In genomic region chr4:55032788-55033187, GRCh38 we compare ENCODE assay signal across 27 cellular contexts.
DNase-seq lines count a peak whose midpoint lies in the region; ATAC-seq, FAIRE-seq and TF ChIP-seq lines count a peak whose summit lies in the region.
"Had no signal": no experiment of that assay in that cellular context is flagged by ENCODE, and none has a peak within 500 bp of the region (broad histone marks: within the 10 kb centered on the region; RNA-seq: fewer than 3 reads in every experiment).

No MANE protein-coding gene starts in this region.

- H3K14ac ChIP-seq in trophoblast cell (ENCODE audit: low read length) = no peak overlapping the region

- TF ChIP-seq CTCF in cardiac fibroblast (IDR thresholded peaks at IDR 0.05; ENCODE audit: low read depth, low read length) (no peak), heart right ventricle (IDR thresholded peaks at IDR 0.05) (no peak), pancreas (IDR thresholded peaks at IDR 0.05) (no peak)

- 22 to 52% methylated on average over 1 of the region's 1 CpG for WGBS in heart right ventricle, 2 donors
- WGBS in trophoblast cell (ENCODE audit: extremely low coverage, insufficient coverage, insufficient read length) = no CpG with 5 or more reads among the region's 1 CpG
- WGBS in pancreas, 2 donors = 46 to 65% methylated on average over 1 of the region's 1 CpG

- ATAC-seq in heart right ventricle = peak in 5 of 8 donors; percentile 58 to 91 (median 78)
- no peak for ATAC-seq in pancreas
- ATAC-seq: activated CD8-positive, alpha-beta T cell treated with anti-CD3 and anti-CD28 coated beads, Interleukin-2, amount 10 ng/mL, durations not matched to agents 7 days and 5 days; naive thymus-derived CD4-positive, alpha-beta T cell had no signal

- H3K4me3 ChIP-seq in cardiac fibroblast (replicated peaks in 1 of 2; ENCODE audit: low read depth in 2 of 2, low read length in 2 of 2) (no peak overlapping the region), heart right ventricle (no peak overlapping the region), trophoblast cell (ENCODE audit: low read depth, low read length) (no peak overlapping the region), pancreas (no peak overlapping the region)
- H3K4me3 ChIP-seq: ascending aorta, HAP-1, tibial artery had no signal

- no peak overlapping the region for H2AK5ac ChIP-seq in trophoblast cell (ENCODE audit: low read length)

- no peak overlapping the region for H4K91ac ChIP-seq in trophoblast cell (ENCODE audit: low read depth, low read length)

- no peaks in the 10 kb centered on the region for H3K79me2 ChIP-seq in trophoblast cell (ENCODE audit: control insufficient read depth, insufficient read depth, low read length, poor library complexity)

- H3K9me3 ChIP-seq in heart right ventricle (no peaks in the 10 kb centered on the region), trophoblast cell (ENCODE audit: insufficient read depth, low read depth, low read length) (no peaks in the 10 kb centered on the region), pancreas (no peaks in the 10 kb centered on the region)
- H3K9me3 ChIP-seq: ascending aorta, HAP-1, tibial artery had no signal

- H3K4me2 ChIP-seq in trophoblast cell (ENCODE audit: low read length) = no peak overlapping the region

- no peaks in the 10 kb centered on the region for H3K27me3 ChIP-seq in heart right ventricle
- no peaks in the 10 kb centered on the region for H3K27me3 ChIP-seq in trophoblast cell (ENCODE audit: insufficient read depth, low read length)
- H3K27me3 ChIP-seq in pancreas = no peaks in the 10 kb centered on the region
- H3K27me3 ChIP-seq: ascending aorta, tibial artery had no signal

- no peak overlapping the region for H2BK120ac ChIP-seq in trophoblast cell (ENCODE audit: insufficient read depth, low read length, poor library complexity)

- H3K4ac ChIP-seq in trophoblast cell (ENCODE audit: low read depth, low read length) = no peak overlapping the region

- H3K36me3 ChIP-seq in heart right ventricle (no peaks in the 10 kb centered on the region), trophoblast cell (ENCODE audit: control insufficient read depth in 1 of 2, insufficient read depth in 2 of 2, low read length in 2 of 2) (no peaks in the 10 kb centered on the region), pancreas (no peaks in the 10 kb centered on the region)
- H3K36me3 ChIP-seq: ascending aorta, HAP-1, tibial artery had no signal

- H3K18ac ChIP-seq in trophoblast cell (ENCODE audit: low read length) = no peak overlapping the region

- H2AFZ ChIP-seq in trophoblast cell (ENCODE audit: insufficient read depth, low read length, poor library complexity) = no peak overlapping the region

- no peak overlapping the region for H3K9ac ChIP-seq in trophoblast cell (ENCODE audit: low read length)

- no peak overlapping the region for H4K8ac ChIP-seq in trophoblast cell (ENCODE audit: low read depth, low read length)

- intact Hi-C loops in heart right ventricle (cut with DNase I) (loop anchor here in 1 of 10 donors (5.0 kb wide), 1 partner anchor 45 kb away; no protein-coding TSS in a partner anchor), pancreas (cut with DNase I) (no loop called here)

- no peak overlapping the region for H2BK5ac ChIP-seq in trophoblast cell (ENCODE audit: low read depth, low read length, poor library complexity)

- no peak overlapping the region for H4K12ac ChIP-seq in trophoblast cell (ENCODE audit: low read depth, low read length)

- H3K27ac ChIP-seq in heart right ventricle (peak overlapping the region in 6 of 10 donors; percentile 11 to 66 (median 52)), trophoblast cell (ENCODE audit: low read depth, low read length) (no peak overlapping the region), pancreas (no peak overlapping the region)
- H3K27ac ChIP-seq: ascending aorta, tibial artery had no signal

- no peak overlapping the region for H2BK12ac ChIP-seq in trophoblast cell (ENCODE audit: low read length)

- no peak for FAIRE-seq in pancreas (lab: Jason Lieb, UNC)
- FAIRE-seq: endometrium, HTR-8/SVneo, kidney had no signal

- H3K79me1 ChIP-seq in trophoblast cell (ENCODE audit: low read length) = no peaks in the 10 kb centered on the region

- H3K4me1 ChIP-seq in heart right ventricle = peaks cover 2 to 65% (median 22%) of the 10 kb centered on the region in 9 donors
- no peaks in the 10 kb centered on the region for H3K4me1 ChIP-seq in trophoblast cell (ENCODE audit: control insufficient read depth in 1 of 2, insufficient read depth in 2 of 2, low read length in 2 of 2)
- H3K4me1 ChIP-seq in pancreas = no peaks in the 10 kb centered on the region

- peak; percentile 76 for DNase-seq in NCI-H226
- peak; percentile 31 to 53 for DNase-seq in cardiac fibroblast (ENCODE audit: low read depth in 2 of 2)
- DNase-seq in heart right ventricle = no peak
- peak; percentile 35 to 66 for DNase-seq in trophoblast cell
- DNase-seq in NCI-H1092 treated with DMSO at 0.1 percent for 48 hours (lab: John Stamatoyannopoulos, UW) = no peak
- no peak for DNase-seq in occipital lobe (lab: John Stamatoyannopoulos, UW)
- DNase-seq in nucleus accumbens (lab: John Stamatoyannopoulos, UW) = no peak
- no peak for DNase-seq in pancreas
- DNase-seq: activated CD4-positive, CD25-positive, alpha-beta regulatory T cell; activated CD8-positive, alpha-beta T cell treated with anti-CD3 and anti-CD28 coated beads, Interleukin-2, amount 10 ng/mL, durations not matched to agents 7 days and 5 days; activated naive CD4-positive, alpha-beta T cell treated with anti-CD3 and anti-CD28 coated beads for 36 hours; activated T-cell treated with anti-CD3 and anti-CD28 coated beads, Interleukin-2, amount 50 U/mL, for 1 hour; CD4-positive, CD25-positive, alpha-beta regulatory T cell; cortex of kidney; DMS79; foreskin fibroblast; kidney; naive thymus-derived CD4-positive, alpha-beta T cell; NCI-H2081; NCI-H524 treated with DMSO at 0.1 percent for 48 hours; stimulated activated naive CD4-positive, alpha-beta T cell; T1000; tibial artery had no signal

- H3K23ac ChIP-seq in trophoblast cell (ENCODE audit: low read length) = no peak overlapping the region

Comparison
In these comparisons a context has a peak if more than half of its experiments do, and no peak if none do; other contexts are left out.
1. DNase-seq: peak in NCI-H226 (single experiment), cardiac fibroblast (2 of 2) and trophoblast cell (2 of 2); none in heart right ventricle (0 of 2), NCI-H1092 treated with DMSO at 0.1 percent for 48 hours (single experiment), occipital lobe (single experiment), nucleus accumbens (0 of 56) and pancreas (0 of 6).
2. ATAC-seq: peak in heart right ventricle (5 of 8); none in pancreas (0 of 4).
3. H3K27ac ChIP-seq: peak in heart right ventricle (6 of 10); none in trophoblast cell (single experiment) and pancreas (0 of 4).